Comparison of ENCODE assay signal across 14 cellular contexts in genomic region chr11:96204721-96205459, GRCh38.
DNase-seq lines count a peak whose midpoint lies in the region; ATAC-seq and TF ChIP-seq lines count a peak whose summit lies in the region.
"Had no signal": no experiment of that assay in that cellular context is flagged by ENCODE, and none has a peak within 500 bp of the region (broad histone marks: within the 10 kb centered on the region; RNA-seq: fewer than 3 reads in every experiment).

No MANE protein-coding gene starts in this region.

- H3K4me2 ChIP-seq in mammary epithelial cell (ENCODE audit: insufficient read depth, low read depth, low read length): no peak overlapping the region

- H3K36me3 ChIP-seq in mammary epithelial cell (ENCODE audit: insufficient read depth, low read length) (no peaks in the 10 kb centered on the region), upper lobe of left lung (no peaks in the 10 kb centered on the region)
- H3K36me3 ChIP-seq: prostate gland had no signal

- H3K4me3 ChIP-seq in mammary epithelial cell (replicated peaks in 1 of 3; ENCODE audit: insufficient read depth in 1 of 3, low read depth in 2 of 3, low read length in 3 of 3) (no peak overlapping the region), upper lobe of left lung (no peak overlapping the region)
- H3K4me3 ChIP-seq: prostate gland had no signal

- in situ Hi-C loops in mammary epithelial cell (cut with MboI; ENCODE audit: low sequenced_read_pairs in 2 of 2): no loop called here

- H3K27me3 ChIP-seq in mammary epithelial cell (ENCODE audit: insufficient read depth, low read length) (no peaks in the 10 kb centered on the region), upper lobe of left lung (no peaks in the 10 kb centered on the region)

- H3K27ac Mint-ChIP-seq in MCF 10A (ENCODE audit: low read depth, unreplicated experiment): peak overlapping the region; percentile 33
- peak overlapping the region; percentile 91 for H3K27ac Mint-ChIP-seq in central memory CD8-positive, alpha-beta T cell (ENCODE audit: low read depth)

- no peaks in the 10 kb centered on the region for H3K36me3 Mint-ChIP-seq in MCF 10A (ENCODE audit: insufficient read depth, unreplicated experiment)
- H3K36me3 Mint-ChIP-seq in central memory CD8-positive, alpha-beta T cell (ENCODE audit: insufficient read depth): peaks cover 5% of the 10 kb centered on the region
- H3K36me3 Mint-ChIP-seq: WTC11 had no signal

- H3K9me3 Mint-ChIP-seq in MCF 10A (ENCODE audit: unreplicated experiment): no peaks in the 10 kb centered on the region
- no peaks in the 10 kb centered on the region for H3K9me3 Mint-ChIP-seq in central memory CD8-positive, alpha-beta T cell
- H3K9me3 Mint-ChIP-seq: IgD-negative memory B cell, WTC11 had no signal

- dilution Hi-C loops in mammary epithelial cell (cut with HindIII; ENCODE audit: low sequenced_read_pairs): no loop called here

- no peaks in the 10 kb centered on the region for H3K9me3 ChIP-seq in mammary epithelial cell (replicated peaks; ENCODE audit: insufficient read depth, low read length)
- no peaks in the 10 kb centered on the region for H3K9me3 ChIP-seq in upper lobe of left lung
- H3K9me3 ChIP-seq: prostate gland had no signal

- CTCF ChIA-PET in MCF 10A (lab: Yijun Ruan, JAX) (interaction anchor here (0.7 to 0.8 kb wide), 2 partner anchors 11 to 53 kb away, joined by 3 to 4 read pairs; no protein-coding TSS in a partner anchor), mammary epithelial cell (lab: Charles Lee; ENCODE audit: low non-redundant PET) (no interaction called here)

- intact Hi-C loops in MCF 10A (cut with micrococcal nuclease): no loop called here
- intact Hi-C loops in mammary epithelial cell (cut with micrococcal nuclease): no loop called here

- ATAC-seq in central memory CD8-positive, alpha-beta T cell (replicated peaks; ENCODE audit: extremely low read depth, poor library complexity, severe bottlenecking): peak; percentile 79
- ATAC-seq in upper lobe of left lung (ENCODE audit: low FRiP score in 2 of 2) (no peak), GM21717 (IDR thresholded peaks at IDR 0.05; ENCODE audit: unreplicated experiment) (no peak)

- BruUV-seq in MCF 10A (replicated peaks; lab: Mats Ljungman, UMichigan) (no TSS peak), mammary epithelial cell (replicated peaks; lab: Mats Ljungman, UMichigan) (no TSS peak)

- no peak for TF ChIP-seq POLR2A in upper lobe of left lung (IDR thresholded peaks at IDR 0.05)

- POLR2A ChIA-PET in MCF 10A (lab: Yijun Ruan, JAX): interaction anchor here (0.6 to 1.0 kb wide), 2 partner anchors 23 to 30 kb away, joined by 3 to 4 read pairs; no protein-coding TSS in a partner anchor

- DNase-seq in MCF 10A (ENCODE audit: unreplicated experiment) (no peak), mammary epithelial cell (no peak), SK-N-DZ (ENCODE audit: low spot score) (peak; percentile 30), upper lobe of left lung (no peak), middle frontal gyrus (ENCODE audit: extremely low spot score, low spot score) (no peak), GM19240 (ENCODE audit: insufficient read length, low spot score) (no peak)
- no peak for DNase-seq in central memory CD8-positive, alpha-beta T cell (ENCODE audit: low spot score in 2 of 2)
- DNase-seq: left ventricle myocardium superior, NCI-H510A treated with DMSO at 0.1 percent for 48 hours, SHP77 had no signal

- H3K9ac ChIP-seq in mammary epithelial cell (ENCODE audit: insufficient read depth, low read length): no peak overlapping the region

- no peaks in the 10 kb centered on the region for H4K20me1 ChIP-seq in mammary epithelial cell (ENCODE audit: insufficient read depth, low read length)

- H2AFZ ChIP-seq in mammary epithelial cell (ENCODE audit: low read depth, low read length): no peak overlapping the region

- TF ChIP-seq EP300 in upper lobe of left lung (IDR thresholded peaks at IDR 0.05): no peak

- H3K4me1 ChIP-seq in mammary epithelial cell (ENCODE audit: insufficient read depth, low read length): peaks cover 17% of the 10 kb centered on the region
- H3K4me1 ChIP-seq in upper lobe of left lung: peaks cover 35 to 45% (median 39%) of the 10 kb centered on the region in 4 donors
- H3K4me1 ChIP-seq: prostate gland had no signal

- peaks cover 32% of the 10 kb centered on the region for H3K4me1 Mint-ChIP-seq in MCF 10A (ENCODE audit: insufficient read depth, unreplicated experiment)
- H3K4me1 Mint-ChIP-seq in central memory CD8-positive, alpha-beta T cell: peaks cover 50% of the 10 kb centered on the region

- H3K4me3 Mint-ChIP-seq in MCF 10A (ENCODE audit: unreplicated experiment): no peak overlapping the region
- peak overlapping the region; percentile 58 for H3K4me3 Mint-ChIP-seq in central memory CD8-positive, alpha-beta T cell
- H3K4me3 Mint-ChIP-seq: IgD-negative memory B cell, WTC11 had no signal

- 61% methylated on average over 5 of the region's 5 CpGs for WGBS in mammary epithelial cell (ENCODE audit: low coverage, missing lambda C conversion rate)
- WGBS in upper lobe of left lung, 2 donors: 86% methylated on average over 5 of the region's 5 CpGs

- no peaks in the 10 kb centered on the region for H3K79me2 ChIP-seq in mammary epithelial cell (ENCODE audit: insufficient read depth, low read length)

- no peak for TF ChIP-seq CTCF in MCF 10A (IDR thresholded peaks at IDR 0.05; ENCODE audit: unreplicated experiment)
- no peak for TF ChIP-seq CTCF in mammary epithelial cell (conservative IDR thresholded peaks at IDR 0.05 in 1 of 2, IDR thresholded peaks at IDR 0.05 in 1 of 2; ENCODE audit: extremely low read depth in 1 of 2, insufficient read depth in 1 of 2, low read depth in 1 of 2, low read length in 2 of 2)
- no peak for TF ChIP-seq CTCF in upper lobe of left lung (IDR thresholded peaks at IDR 0.05)

- no peaks in the 10 kb centered on the region for H3K27me3 Mint-ChIP-seq in MCF 10A (ENCODE audit: insufficient read depth, unreplicated experiment)
- no peaks in the 10 kb centered on the region for H3K27me3 Mint-ChIP-seq in central memory CD8-positive, alpha-beta T cell
- H3K27me3 Mint-ChIP-seq: IgD-negative memory B cell had no signal

- no peak overlapping the region for H3K27ac ChIP-seq in mammary epithelial cell (ENCODE audit: insufficient read depth, low read depth, low read length)
- H3K27ac ChIP-seq in upper lobe of left lung: peak overlapping the region in 3 of 4 donors; percentile 5 to 53 (median 6)
- H3K27ac ChIP-seq: prostate gland had no signal
